In genomic region chr3:121941592-121941991, GRCh38 we compare ENCODE assay signal across 21 cellular contexts.
"Had no signal": no experiment of that assay in that cellular context is flagged by ENCODE, and none has a peak within 500 bp of the region (broad histone marks: within the 10 kb centered on the region; RNA-seq: fewer than 3 reads in every experiment).

No MANE protein-coding gene starts in this region.

- H3K9me3 ChIP-seq: heart left ventricle, neutrophil, ovary, vagina had no signal

- H3K9me3 Mint-ChIP-seq: activated naive CD4-positive, alpha-beta T cell treated with anti-CD3 and anti-CD28 coated beads for 36 hours; activated naive CD8-positive, alpha-beta T cell treated with anti-CD3 and anti-CD28 coated beads, Interleukin-2, amount 10 ng/mL, durations not matched to agents 7 days and 5 days; natural killer cell treated with Interleukin-12 subunit alpha and Interleukin-12 subunit beta and Interleukin-15 and Interleukin-18, amount 100 ng/mL, for 72 hours; stimulated activated memory B cell treated with anti-CD40 and anti-IgM and Interleukin-4, amounts not matched to agents 10 μg/mL and 1 μg/mL and 100 μg/mL, for 72 hours had no signal

- DNase-seq: activated CD4-positive, alpha-beta T cell treated with anti-CD3 and anti-CD28 coated beads for 4 hours; activated CD4-positive, alpha-beta T cell treated with anti-CD3 and anti-CD28 coated beads, Interleukin-2, amount 50 U/mL, for 48 hours; activated CD4-positive, CD25-positive, alpha-beta regulatory T cell; activated effector memory CD4-positive, alpha-beta T cell treated with Interleukin-2 at 50 U/mL for 16 hours; activated naive CD4-positive, alpha-beta T cell treated with anti-CD3 and anti-CD28 coated beads for 36 hours; activated naive CD8-positive, alpha-beta T cell treated with anti-CD3 and anti-CD28 coated beads, Interleukin-2, amount 10 ng/mL, durations not matched to agents 7 days and 5 days; activated T-cell treated with anti-CD3 and anti-CD28 coated beads, Interleukin-2, amount 50 U/mL, for 48 hours; amniotic stem cell; cortex of kidney; endodermal cell; heart left ventricle; islet precursor cell; ovary; stimulated activated CD4-positive, alpha-beta T cell treated with anti-CD3 and anti-CD28 coated beads, Interleukin-2, amount 100 ng/mL, for 24 hours; T-helper 9 cell had no signal

- H3K4me3 ChIP-seq: heart left ventricle, lung, ovary, skin epidermis, vagina had no signal

- H3K36me3 Mint-ChIP-seq: natural killer cell treated with Interleukin-12 subunit alpha and Interleukin-12 subunit beta and Interleukin-15 and Interleukin-18, amount 100 ng/mL, for 72 hours had no signal

- H3K27me3 ChIP-seq: heart left ventricle, neutrophil, ovary, vagina had no signal

- H3K27ac ChIP-seq: heart left ventricle, neutrophil, ovary, skin epidermis, vagina had no signal

- ATAC-seq: heart left ventricle; natural killer cell treated with Interleukin-12 subunit alpha and Interleukin-12 subunit beta and Interleukin-15 and Interleukin-18, amount 100 ng/mL, for 72 hours; stimulated activated memory B cell treated with anti-CD40 and anti-IgM and Interleukin-4, amounts not matched to agents 10 μg/mL and 1 μg/mL and 100 μg/mL, for 72 hours had no signal

- H3K27ac Mint-ChIP-seq: activated naive CD4-positive, alpha-beta T cell treated with anti-CD3 and anti-CD28 coated beads for 36 hours; activated naive CD8-positive, alpha-beta T cell treated with anti-CD3 and anti-CD28 coated beads, Interleukin-2, amount 10 ng/mL, durations not matched to agents 7 days and 5 days; endodermal cell; natural killer cell treated with Interleukin-12 subunit alpha and Interleukin-12 subunit beta and Interleukin-15 and Interleukin-18, amount 100 ng/mL, for 72 hours had no signal

- H3K27me3 Mint-ChIP-seq: activated naive CD8-positive, alpha-beta T cell treated with anti-CD3 and anti-CD28 coated beads, Interleukin-2, amount 10 ng/mL, durations not matched to agents 7 days and 5 days; natural killer cell treated with Interleukin-12 subunit alpha and Interleukin-12 subunit beta and Interleukin-15 and Interleukin-18, amount 100 ng/mL, for 72 hours; stimulated activated memory B cell treated with anti-CD40 and anti-IgM and Interleukin-4, amounts not matched to agents 10 μg/mL and 1 μg/mL and 100 μg/mL, for 72 hours had no signal

- H3K36me3 ChIP-seq: ovary, vagina had no signal

- H3K4me3 Mint-ChIP-seq: activated naive CD4-positive, alpha-beta T cell treated with anti-CD3 and anti-CD28 coated beads for 36 hours; activated naive CD8-positive, alpha-beta T cell treated with anti-CD3 and anti-CD28 coated beads, Interleukin-2, amount 10 ng/mL, durations not matched to agents 7 days and 5 days; endodermal cell; natural killer cell treated with Interleukin-12 subunit alpha and Interleukin-12 subunit beta and Interleukin-15 and Interleukin-18, amount 100 ng/mL, for 72 hours; stimulated activated memory B cell treated with anti-CD40 and anti-IgM and Interleukin-4, amounts not matched to agents 10 μg/mL and 1 μg/mL and 100 μg/mL, for 72 hours had no signal

- H3K4me1 ChIP-seq: heart left ventricle, vagina had no signal

- H3K4me1 Mint-ChIP-seq: activated naive CD8-positive, alpha-beta T cell treated with anti-CD3 and anti-CD28 coated beads, Interleukin-2, amount 10 ng/mL, durations not matched to agents 7 days and 5 days; stimulated activated memory B cell treated with anti-CD40 and anti-IgM and Interleukin-4, amounts not matched to agents 10 μg/mL and 1 μg/mL and 100 μg/mL, for 72 hours had no signal
